Comparison of ENCODE assay signal across 9 cellular contexts in the genomic region with DNA sequence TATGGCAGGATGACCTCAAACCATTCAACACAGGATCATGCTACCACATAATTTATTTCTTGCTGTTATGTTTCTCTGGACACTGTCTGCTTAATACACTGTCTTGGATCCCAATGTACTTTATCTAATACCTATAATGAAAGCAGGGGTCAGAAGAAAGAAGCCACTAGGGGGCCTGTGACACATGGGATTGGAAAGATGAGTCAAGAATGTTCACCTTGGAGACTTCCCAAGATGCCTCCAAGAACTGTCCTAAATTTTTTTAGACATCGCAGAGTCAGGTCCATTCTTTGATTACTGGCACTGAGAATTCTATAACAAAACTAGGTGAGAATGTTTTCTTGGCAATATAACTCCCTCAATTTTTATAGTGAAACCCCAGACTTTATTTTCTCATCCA.
DNase-seq lines count a peak whose midpoint lies in the region; ATAC-seq and TF ChIP-seq lines count a peak whose summit lies in the region.
"Had no signal": no experiment of that assay in that cellular context is flagged by ENCODE, and none has a peak within 500 bp of the region (broad histone marks: within the 10 kb centered on the region; RNA-seq: fewer than 3 reads in every experiment).

No MANE protein-coding gene starts in this region.

- ATAC-seq in gastrocnemius medialis (no peak), HG02678 (IDR thresholded peaks at IDR 0.05; ENCODE audit: unreplicated experiment) (no peak)
- ATAC-seq: natural killer cell treated with Interleukin-12 subunit alpha and Interleukin-12 subunit beta and Interleukin-15 and Interleukin-18, amount 100 ng/mL, for 72 hours had no signal

- TF ChIP-seq CTCF in left ventricle myocardium inferior (IDR thresholded peaks at IDR 0.05; ENCODE audit: borderline replicate concordance) (peak; percentile 32), right atrium auricular region (IDR thresholded peaks at IDR 0.05) (peak in 1 of 2 donors; percentile 43), KMS-11 (conservative IDR thresholded peaks at IDR 0.05; ENCODE audit: low read depth, low read length) (peak; percentile 51; the same call in 1 of the 2 replicates), gastrocnemius medialis (IDR thresholded peaks at IDR 0.05 in 4 of 5, conservative IDR thresholded peaks at IDR 0.05 in 1 of 5) (peak in 1 of 5 experiments; percentile 24)

- no peak overlapping the region for H3K27ac ChIP-seq in left ventricle myocardium inferior (replicated peaks)
- H3K27ac ChIP-seq in right atrium auricular region, result no peak overlapping the region
- H3K27ac ChIP-seq in KMS-11, result no peak overlapping the region
- H3K27ac ChIP-seq in gastrocnemius medialis, result no peak overlapping the region

- intact Hi-C loops in left ventricle myocardium inferior (cut with micrococcal nuclease), result no loop called here
- intact Hi-C loops in gastrocnemius medialis (cut with DNase I; ENCODE audit: low total_unique reads), result no loop called here

- TF ChIP-seq POLR2A in gastrocnemius medialis (IDR thresholded peaks at IDR 0.05), result no peak

- H3K4me2 ChIP-seq in KMS-11, result no peak overlapping the region

- no peaks in the 10 kb centered on the region for H3K4me1 ChIP-seq in left ventricle myocardium inferior
- H3K4me1 ChIP-seq in right atrium auricular region, result no peaks in the 10 kb centered on the region
- no peaks in the 10 kb centered on the region for H3K4me1 ChIP-seq in KMS-11 (ENCODE audit: low read depth, poor library complexity, severe bottlenecking)
- H3K4me1 ChIP-seq in gastrocnemius medialis, result no peaks in the 10 kb centered on the region

- H3K9me3 ChIP-seq in left ventricle myocardium inferior (replicated peaks), result no peaks in the 10 kb centered on the region
- H3K9me3 ChIP-seq in right atrium auricular region, result no peaks in the 10 kb centered on the region
- no peaks in the 10 kb centered on the region for H3K9me3 ChIP-seq in gastrocnemius medialis

- DNase-seq in left ventricle myocardium inferior (no peak), right atrium auricular region (ENCODE audit: low spot score) (no peak), cerebellar cortex (ENCODE audit: low spot score) (peak; percentile 6), globus pallidus (ENCODE audit: low spot score) (no peak), gastrocnemius medialis (no peak), HCEC 1CT (no peak)

- H3K9ac ChIP-seq in KMS-11, result no peak overlapping the region

- in situ Hi-C loops in gastrocnemius medialis (cut with MboI; ENCODE audit: low sequenced_read_pairs in 4 of 4), result loop anchor here in 1 of 4 donors (25.0 kb wide), 1 partner anchor 378 kb away; no protein-coding TSS in a partner anchor

- H3K36me3 ChIP-seq in left ventricle myocardium inferior (no peaks in the 10 kb centered on the region), right atrium auricular region (no peaks in the 10 kb centered on the region), KMS-11 (ENCODE audit: insufficient read depth) (no peaks in the 10 kb centered on the region), gastrocnemius medialis (no peaks in the 10 kb centered on the region)

- no peak overlapping the region for H2AFZ ChIP-seq in KMS-11 (ENCODE audit: low read depth)

- no peaks in the 10 kb centered on the region for H4K20me1 ChIP-seq in KMS-11 (ENCODE audit: insufficient read depth)

- H3K4me3 ChIP-seq in left ventricle myocardium inferior, result no peak overlapping the region
- no peak overlapping the region for H3K4me3 ChIP-seq in right atrium auricular region
- no peak overlapping the region for H3K4me3 ChIP-seq in KMS-11 (IDR thresholded peaks at IDR 0.05; ENCODE audit: insufficient read depth, low read depth, low read length)
- H3K4me3 ChIP-seq in gastrocnemius medialis, result no peak overlapping the region

- H3K27me3 ChIP-seq in left ventricle myocardium inferior (ENCODE audit: low read depth) (peaks cover 23% of the 10 kb centered on the region), right atrium auricular region (no peaks in the 10 kb centered on the region), KMS-11 (ENCODE audit: insufficient read depth, low read depth) (no peaks in the 10 kb centered on the region), gastrocnemius medialis (no peaks in the 10 kb centered on the region)

- no peaks in the 10 kb centered on the region for H3K79me2 ChIP-seq in KMS-11 (ENCODE audit: insufficient read depth, low read depth)
